In the genomic region with DNA sequence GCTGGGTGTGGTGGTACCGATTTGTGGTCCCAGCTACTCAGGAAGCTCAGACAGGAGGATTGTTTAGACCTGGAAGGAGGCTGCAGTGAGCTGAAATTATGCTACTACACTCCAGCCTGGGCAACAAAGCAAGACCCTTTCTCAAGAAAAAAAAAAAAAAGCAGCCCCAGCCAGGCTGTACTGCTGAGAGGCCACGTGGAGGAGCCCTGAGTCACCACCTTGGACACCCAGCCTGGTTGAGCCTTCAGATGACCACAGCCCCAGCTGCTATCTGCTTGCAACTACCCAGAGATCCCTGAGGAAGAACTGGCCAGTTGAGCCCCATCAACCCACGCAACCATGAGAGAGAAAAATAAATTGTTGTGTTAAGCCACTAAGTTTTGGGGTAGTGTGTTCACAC, we compare ENCODE assay signal across 11 cellular contexts. TPM values are rescaled to one million over a fixed set of nuclear protein-coding genes. Genes with fewer than 3 reads are reported as not detected.
DNase-seq lines count a peak whose midpoint lies in the region; ATAC-seq and TF ChIP-seq lines count a peak whose summit lies in the region.
"Had no signal": no experiment of that assay in that cellular context is flagged by ENCODE, and none has a peak within 500 bp of the region (broad histone marks: within the 10 kb centered on the region; RNA-seq: fewer than 3 reads in every experiment).

No MANE protein-coding gene starts in this region.

- no peak overlapping the region for H3K27ac ChIP-seq in left ventricle myocardium inferior (replicated peaks)
- H3K27ac ChIP-seq in upper lobe of right lung: no peak overlapping the region
- H3K27ac ChIP-seq: parathyroid adenoma had no signal

- intact Hi-C loops in left ventricle myocardium inferior (cut with micrococcal nuclease): no loop called here
- intact Hi-C loops in Right ventricle myocardium inferior (cut with DNase I): no loop called here
- intact Hi-C loops in upper lobe of right lung (cut with DNase I): no loop called here

- H3K4me1 ChIP-seq in left ventricle myocardium inferior: no peaks in the 10 kb centered on the region
- H3K4me1 ChIP-seq in upper lobe of right lung: no peaks in the 10 kb centered on the region

- DNase-seq in left ventricle myocardium inferior (no peak), Right ventricle myocardium inferior (ENCODE audit: missing footprints) (no peak), RKO (ENCODE audit: low spot score) (peak; percentile 49), fibroblast of pulmonary artery (ENCODE audit: low read depth) (peak; percentile 61), upper lobe of right lung (peak; percentile 72)
- DNase-seq in stimulated activated naive CD8-positive, alpha-beta T cell treated with anti-CD3 and anti-CD28 coated beads, Interleukin-15, Interleukin-2, amounts not matched to agents 100 U/mL and 50 U/mL, for 24 hours: no peak
- DNase-seq: effector memory CD8-positive, alpha-beta T cell; KBM-7 had no signal

- no peaks in the 10 kb centered on the region for H3K36me3 ChIP-seq in left ventricle myocardium inferior
- H3K36me3 ChIP-seq in upper lobe of right lung: no peaks in the 10 kb centered on the region

- peaks cover 4% of the 10 kb centered on the region for H3K9me3 ChIP-seq in left ventricle myocardium inferior (replicated peaks)
- H3K9me3 ChIP-seq in upper lobe of right lung: no peaks in the 10 kb centered on the region

- peaks cover 11% of the 10 kb centered on the region for H3K27me3 ChIP-seq in left ventricle myocardium inferior (ENCODE audit: low read depth)
- H3K27me3 ChIP-seq in upper lobe of right lung: no peaks in the 10 kb centered on the region

- TF ChIP-seq CTCF in left ventricle myocardium inferior (IDR thresholded peaks at IDR 0.05; ENCODE audit: borderline replicate concordance) (peak; percentile 21), fibroblast of pulmonary artery (IDR thresholded peaks at IDR 0.05; ENCODE audit: low read length, missing control alignments) (peak; percentile 15), upper lobe of right lung (IDR thresholded peaks at IDR 0.05) (no peak)

- ATAC-seq in Right ventricle myocardium inferior (no peak), upper lobe of right lung (peak; percentile 74), GM18861 (IDR thresholded peaks at IDR 0.05; ENCODE audit: unreplicated experiment) (no peak), HG02870 (IDR thresholded peaks at IDR 0.05; ENCODE audit: unreplicated experiment) (no peak)
- ATAC-seq in stimulated activated naive CD8-positive, alpha-beta T cell treated with anti-CD3 and anti-CD28 coated beads, Interleukin-15, Interleukin-2, amounts not matched to agents 100 U/mL and 50 U/mL, for 24 hours: no peak
- ATAC-seq: effector memory CD8-positive, alpha-beta T cell had no signal

- no peak overlapping the region for H3K4me3 ChIP-seq in left ventricle myocardium inferior
- H3K4me3 ChIP-seq in fibroblast of pulmonary artery (replicated peaks; ENCODE audit: low read depth, low read length): no peak overlapping the region
- no peak overlapping the region for H3K4me3 ChIP-seq in upper lobe of right lung

RNA-seq across cellular contexts. Expression of gene GPRC5C, which starts 23.6 kb away (rescaled TPM):
- total RNA-seq in left ventricle myocardium inferior (32.0 TPM), Right ventricle myocardium inferior (37.2 TPM), upper lobe of right lung (48.6 TPM)

RNA-seq across cellular contexts. Expression of gene GPR142, which starts 41.0 kb away (rescaled TPM):
- total RNA-seq in left ventricle myocardium inferior: not detected
- not detected for total RNA-seq in Right ventricle myocardium inferior
- not detected for total RNA-seq in upper lobe of right lung

RNA-seq across cellular contexts. Expression of gene BTBD17, which starts 46.6 kb away (rescaled TPM):
- total RNA-seq in left ventricle myocardium inferior (not detected), Right ventricle myocardium inferior (not detected), upper lobe of right lung (not detected)

RNA-seq across cellular contexts. Expression of gene CD300A, which starts 58.2 kb away (rescaled TPM):
- total RNA-seq in left ventricle myocardium inferior (1.2 TPM), Right ventricle myocardium inferior (2.4 TPM), upper lobe of right lung (17.5 TPM)

Comparison
In these comparisons a context has a peak if more than half of its experiments do, and no peak if none do; other contexts are left out.
1. DNase-seq: peak in RKO (single experiment), fibroblast of pulmonary artery (single experiment) and upper lobe of right lung (single experiment); none in left ventricle myocardium inferior (single experiment), Right ventricle myocardium inferior (single experiment) and stimulated activated naive CD8-positive, alpha-beta T cell treated with anti-CD3 and anti-CD28 coated beads, Interleukin-15, Interleukin-2, amounts not matched to agents 100 U/mL and 50 U/mL, for 24 hours (single experiment).